Comparison of ENCODE assay signal across 34 cellular contexts in genomic region chr18:8361941-8362471, GRCh38.
"Had no signal": no experiment of that assay in that cellular context is flagged by ENCODE, and none has a peak within 500 bp of the region (broad histone marks: within the 10 kb centered on the region; RNA-seq: fewer than 3 reads in every experiment).

No MANE protein-coding gene starts in this region.

- H3K4me1 Mint-ChIP-seq: activated naive CD8-positive, alpha-beta T cell treated with anti-CD3 and anti-CD28 coated beads for 36 hours had no signal

- H3K27ac ChIP-seq: adrenal gland, body of pancreas, left ventricle myocardium inferior, pancreas, prostate gland, skin epidermis, uterus, VCaP had no signal

- H3K4me1 ChIP-seq: pancreas, prostate gland, uterus had no signal

- H3K27me3 ChIP-seq: adrenal gland, body of pancreas, pancreas, uterus had no signal

- H3K36me3 Mint-ChIP-seq: activated naive CD8-positive, alpha-beta T cell treated with anti-CD3 and anti-CD28 coated beads for 36 hours; stimulated activated memory B cell treated with anti-CD40 and anti-IgM and Interleukin-4, amounts not matched to agents 10 μg/mL and 1 μg/mL and 100 μg/mL, for 72 hours; type B pancreatic cell had no signal

- DNase-seq: activated CD4-positive, alpha-beta T cell treated with anti-CD3 and anti-CD28 coated beads for 48 hours; activated CD4-positive, alpha-beta T cell treated with anti-CD3 and anti-CD28 coated beads, Interleukin-2, amount 50 U/mL, for 48 hours; activated CD8-positive, alpha-beta memory T cell treated with anti-CD3 and anti-CD28 coated beads for 24 hours; activated effector memory CD4-positive, alpha-beta T cell treated with anti-CD3 and anti-CD28 coated beads, Interleukin-2, amount 50 U/mL, for 16 hours; activated naive CD4-positive, alpha-beta T cell treated with anti-CD3 and anti-CD28 coated beads for 36 hours; activated naive CD8-positive, alpha-beta T cell treated with anti-CD3 and anti-CD28 coated beads for 36 hours; activated T-cell treated with anti-CD3 and anti-CD28 coated beads, Interleukin-2, amount 50 U/mL, for 1 hour; adrenal gland; aorta; body of pancreas; effector CD8-positive, alpha-beta T cell; head of caudate nucleus; hippocampal formation; left ventricle myocardium inferior; nucleus accumbens; pancreas; retina; stimulated activated CD4-positive, alpha-beta T cell treated with anti-CD3 and anti-CD28 coated beads, Interleukin-12 subunit alpha, Interleukin-12 subunit beta, amount 100 ng/mL, for 4 hours; stimulated activated CD4-positive, alpha-beta T cell treated with anti-CD3 and anti-CD28 coated beads, Interleukin-4, amount 100 ng/mL, for 1 hour; stimulated activated naive CD8-positive, alpha-beta T cell treated with anti-CD3 and anti-CD28 coated beads, Interleukin-15, amount 100 ng/mL, for 72 hours; substantia nigra; T-helper 9 cell; uterus had no signal

- ATAC-seq: activated CD4-positive, CD25-positive, alpha-beta regulatory T cell treated with anti-CD3 and anti-CD28 coated beads, Interleukin-2, amount 50 U/mL, for 24 hours; body of pancreas; pancreas; sciatic nerve; stimulated activated memory B cell treated with anti-CD40 and anti-IgM and Interleukin-4, amounts not matched to agents 10 μg/mL and 1 μg/mL and 100 μg/mL, for 72 hours; stimulated activated naive CD8-positive, alpha-beta T cell treated with anti-CD3 and anti-CD28 coated beads, Interleukin-15, amount 100 ng/mL, for 72 hours had no signal

- H3K4me3 Mint-ChIP-seq: activated naive CD4-positive, alpha-beta T cell treated with anti-CD3 and anti-CD28 coated beads for 36 hours; activated naive CD8-positive, alpha-beta T cell treated with anti-CD3 and anti-CD28 coated beads for 36 hours; activated T-helper 1 cell treated with anti-CD3 and anti-CD28 coated beads, Interleukin-12 subunit alpha, Interleukin-12 subunit beta, Interleukin-2, Interleukin-4 antibody, amounts not matched to agents 30 ng/mL and 10 ng/mL and 1 ng/mL, durations not matched to agents 14 hours and 24 hours and 36 hours; nephron; stimulated activated memory B cell treated with anti-CD40 and anti-IgM and Interleukin-4, amounts not matched to agents 10 μg/mL and 1 μg/mL and 100 μg/mL, for 72 hours; stimulated activated naive CD8-positive, alpha-beta T cell treated with anti-CD3 and anti-CD28 coated beads, Interleukin-15, amount 100 ng/mL, for 72 hours; T-helper 1 cell treated with Interleukin-12 subunit alpha and Interleukin-12 subunit beta and Interleukin-4 antibody, amounts not matched to agents 30 μg/mL and 1 μg/mL, for 36 hours; type B pancreatic cell had no signal

- H3K27ac Mint-ChIP-seq: activated naive CD4-positive, alpha-beta T cell treated with anti-CD3 and anti-CD28 coated beads for 36 hours; activated naive CD8-positive, alpha-beta T cell treated with anti-CD3 and anti-CD28 coated beads for 36 hours; activated T-helper 1 cell treated with anti-CD3 and anti-CD28 coated beads, Interleukin-12 subunit alpha, Interleukin-12 subunit beta, Interleukin-2, Interleukin-4 antibody, amounts not matched to agents 30 ng/mL and 10 ng/mL and 1 ng/mL, durations not matched to agents 14 hours and 24 hours and 36 hours; nephron; stimulated activated memory B cell treated with anti-CD40 and anti-IgM and Interleukin-4, amounts not matched to agents 10 μg/mL and 1 μg/mL and 100 μg/mL, for 72 hours; stimulated activated naive CD8-positive, alpha-beta T cell treated with anti-CD3 and anti-CD28 coated beads, Interleukin-15, amount 100 ng/mL, for 72 hours; T-helper 1 cell treated with Interleukin-12 subunit alpha and Interleukin-12 subunit beta and Interleukin-4 antibody, amounts not matched to agents 30 μg/mL and 1 μg/mL, for 36 hours; type B pancreatic cell had no signal

- H3K9me3 Mint-ChIP-seq: activated naive CD4-positive, alpha-beta T cell treated with anti-CD3 and anti-CD28 coated beads for 36 hours; activated naive CD8-positive, alpha-beta T cell treated with anti-CD3 and anti-CD28 coated beads for 36 hours; activated T-helper 1 cell treated with anti-CD3 and anti-CD28 coated beads, Interleukin-12 subunit alpha, Interleukin-12 subunit beta, Interleukin-2, Interleukin-4 antibody, amounts not matched to agents 30 ng/mL and 10 ng/mL and 1 ng/mL, durations not matched to agents 14 hours and 24 hours and 36 hours; nephron; stimulated activated memory B cell treated with anti-CD40 and anti-IgM and Interleukin-4, amounts not matched to agents 10 μg/mL and 1 μg/mL and 100 μg/mL, for 72 hours; stimulated activated naive CD8-positive, alpha-beta T cell treated with anti-CD3 and anti-CD28 coated beads, Interleukin-15, amount 100 ng/mL, for 72 hours; T-helper 1 cell treated with Interleukin-12 subunit alpha and Interleukin-12 subunit beta and Interleukin-4 antibody, amounts not matched to agents 30 μg/mL and 1 μg/mL, for 36 hours; type B pancreatic cell had no signal

- H3K36me3 ChIP-seq: adrenal gland, left ventricle myocardium inferior, pancreas, prostate gland, uterus had no signal

- H3K4me3 ChIP-seq: adrenal gland, body of pancreas, left ventricle myocardium inferior, lung, pancreas, prostate gland, skin epidermis, uterus had no signal

- H3K9me3 ChIP-seq: adrenal gland, body of pancreas, left ventricle myocardium inferior, pancreas, prostate gland, uterus had no signal
